In the genomic region with DNA sequence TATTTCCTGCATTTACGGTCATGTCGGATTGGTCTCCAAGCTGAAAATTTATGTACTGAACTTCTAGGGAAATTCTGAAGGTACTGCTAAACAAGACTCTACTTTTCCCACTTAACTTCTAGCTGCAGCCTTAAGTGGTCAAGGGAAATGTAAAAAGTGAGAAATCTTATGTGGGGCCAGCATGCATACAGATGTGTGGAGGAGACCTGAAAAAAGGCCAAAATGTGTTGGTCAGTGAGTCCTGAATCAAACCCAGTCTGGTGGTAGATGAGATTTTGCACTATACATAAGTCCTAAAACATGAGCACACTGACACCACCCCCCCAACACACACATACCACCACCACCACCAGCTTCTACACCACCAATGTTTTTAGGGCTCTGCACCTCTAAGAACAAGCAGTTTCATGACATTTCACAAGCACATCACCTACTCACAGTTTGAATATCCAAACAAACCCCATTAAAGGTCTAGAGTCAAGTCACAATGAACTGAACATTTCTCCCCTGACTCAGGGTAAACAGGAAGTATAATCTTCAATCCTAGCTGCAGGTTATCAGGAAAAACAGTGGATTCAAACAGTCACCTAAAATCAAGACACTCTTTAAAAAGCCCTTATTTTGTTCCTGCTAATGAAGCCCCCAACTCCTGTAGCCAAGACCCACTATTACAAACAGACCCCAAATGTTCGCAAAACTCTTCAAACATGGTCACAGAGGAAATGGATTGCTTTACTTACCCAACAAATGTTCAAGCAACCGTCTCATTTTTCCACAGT, we compare ENCODE assay signal across 8 cellular contexts.
DNase-seq lines count a peak whose midpoint lies in the region; FAIRE-seq and TF ChIP-seq lines count a peak whose summit lies in the region.

No MANE protein-coding gene starts in this region.

- no peaks in the 10 kb centered on the region for H3K9me3 ChIP-seq in neutrophil

- no peak for TF ChIP-seq POLR2A in H54 (IDR thresholded peaks at IDR 0.05; ENCODE audit: low read depth, low read length)

- H3K27me3 ChIP-seq in neutrophil = no peaks in the 10 kb centered on the region

- POLR2A ChIA-PET in HEK293T (lab: Yijun Ruan, JAX) = interaction anchor here (0.7 to 2.1 kb wide), 2 partner anchors 11 to 26 kb away, joined by 3 to 7 read pairs; no protein-coding TSS in a partner anchor

- TF ChIP-seq CTCF in coronary artery (IDR thresholded peaks at IDR 0.05) (no peak), neutrophil (IDR thresholded peaks at IDR 0.05) (no peak)

- FAIRE-seq in H54 (lab: Jason Lieb, UNC) = no peak

- H3K36me3 ChIP-seq in neutrophil = no peaks in the 10 kb centered on the region

- DNase-seq in EH (ENCODE audit: low read depth) (peak; percentile 41), NCI-H748 (lab: John Stamatoyannopoulos, UW; ENCODE audit: unreplicated experiment) (peak; percentile 22), coronary artery (ENCODE audit: low spot score) (no peak), SKM-1 treated with dmso at 0.1 percent for 144 hours (lab: John Stamatoyannopoulos, UW; ENCODE audit: unreplicated experiment) (no peak), NCI-H2227 (lab: John Stamatoyannopoulos, UW; ENCODE audit: unreplicated experiment) (no peak), HEK293T (ENCODE audit: extremely low spot score) (no peak), H54 (ENCODE audit: insufficient read length, low spot score) (no peak)

- H3K27ac ChIP-seq in coronary artery (peak overlapping the region; percentile 95 to 97), neutrophil (peak overlapping the region; percentile 98)

- H3K4me1 ChIP-seq in neutrophil (ENCODE audit: control insufficient read depth in 1 of 2, insufficient read depth in 1 of 2, low read depth in 1 of 2, low read length in 1 of 2) = peaks cover 99 to 100% of the 10 kb centered on the region in 2 experiments

- CTCF ChIA-PET in HEK293T (lab: Yijun Ruan, JAX) = interaction anchor here (0.7 kb wide), 1 partner anchor 16 kb away, joined by 3 read pairs; no protein-coding TSS in a partner anchor

- H3K4me3 ChIP-seq in coronary artery (peak overlapping the region; percentile 22), neutrophil (ENCODE audit: low read depth in 1 of 2, low read length in 1 of 2) (peak overlapping the region; percentile 50 to 62)

TF ChIP-seq in HEK293T, 16 proteins besides CTCF, POLR2A, EP300 and RAD21:
- TF ChIP-seq ELF4 (IDR thresholded peaks at IDR 0.05) (no peak), CTBP1 (IDR thresholded peaks at IDR 0.05; ENCODE audit: borderline replicate concordance) (no peak), SUZ12 (IDR thresholded peaks at IDR 0.05) (no peak), SP1 (IDR thresholded peaks at IDR 0.05) (no peak)

Comparison
In these comparisons a context has a peak if more than half of its experiments do, and no peak if none do; other contexts are left out.
1. DNase-seq: peak in EH (single experiment) and NCI-H748 (single experiment); none in coronary artery (single experiment), SKM-1 treated with dmso at 0.1 percent for 144 hours (single experiment), NCI-H2227 (single experiment), HEK293T (single experiment) and H54 (single experiment).